ENCODE assay signal across 10 cellular contexts in the genomic region with DNA sequence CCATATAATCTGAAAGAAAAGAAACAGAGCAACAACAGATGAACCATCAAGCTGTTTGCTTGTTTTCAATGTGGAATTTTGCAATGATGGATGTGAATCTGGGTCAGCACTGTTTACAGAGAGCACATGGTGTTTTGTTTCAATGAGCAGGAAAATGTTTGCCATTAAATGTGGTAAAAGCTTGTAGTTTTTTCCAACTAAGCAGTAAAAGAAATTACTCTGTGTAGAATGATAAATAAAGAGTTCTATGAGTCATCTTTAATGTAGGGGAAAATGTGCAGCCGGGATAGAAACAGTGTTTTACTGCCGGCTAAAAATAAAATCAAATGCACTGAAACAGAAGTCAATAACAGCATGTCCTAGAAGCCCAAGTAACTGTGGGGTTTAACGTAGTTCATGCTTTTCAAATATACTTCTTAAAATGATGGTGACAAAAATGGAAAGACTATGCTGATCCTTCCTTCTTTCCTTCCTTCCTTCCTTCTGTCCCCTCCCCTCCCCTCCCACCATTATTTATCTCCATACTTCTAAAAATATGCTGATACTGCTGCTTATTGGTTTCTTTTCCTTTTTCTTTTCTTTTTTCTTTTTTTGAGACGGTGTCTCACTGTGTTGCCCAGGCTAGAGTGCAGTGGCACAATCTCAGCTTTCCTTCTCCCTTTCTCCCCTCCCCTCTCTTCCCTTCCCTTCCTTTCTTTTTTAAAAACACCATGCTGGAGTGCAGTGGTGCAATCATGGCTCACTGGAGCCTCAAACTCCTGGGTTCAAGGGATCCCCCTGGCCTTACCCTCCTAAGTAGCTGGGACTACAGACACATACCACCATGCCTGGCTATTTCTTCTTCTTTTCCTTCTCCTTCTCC. TPM values are rescaled to one million over a fixed set of nuclear protein-coding genes. Genes with fewer than 3 reads are reported as not detected.
A peak's percentile ranks its signal among the peaks of the same experiment; 100 is the strongest.
DNase-seq lines count a peak whose midpoint lies in the region; ATAC-seq, FAIRE-seq and TF ChIP-seq lines count a peak whose summit lies in the region.
"Had no signal": no experiment of that assay in that cellular context is flagged by ENCODE, and none has a peak within 500 bp of the region (broad histone marks: within the 10 kb centered on the region; RNA-seq: fewer than 3 reads in every experiment).

No MANE protein-coding gene starts in this region.

- intact Hi-C loops in Right ventricle myocardium inferior (cut with DNase I): no loop called here
- intact Hi-C loops in cardiac septum (cut with DNase I): no loop called here
- intact Hi-C loops in body of pancreas (cut with DNase I): no loop called here
- intact Hi-C loops in left lung (cut with DNase I): no loop called here

- TF ChIP-seq POLR2A in body of pancreas (IDR thresholded peaks at IDR 0.05) (no peak), GM12891 (IDR thresholded peaks at IDR 0.05; ENCODE audit: low read depth, low read length) (no peak)

- TF ChIP-seq CTCF in body of pancreas (IDR thresholded peaks at IDR 0.05) (no peak), left lung (IDR thresholded peaks at IDR 0.05) (no peak)

- ATAC-seq in Right ventricle myocardium inferior (peak; percentile 60), body of pancreas (peak; percentile 41), left lung (peak; percentile 27), GM21576 (IDR thresholded peaks at IDR 0.05; ENCODE audit: unreplicated experiment) (no peak), esophagus mucosa (no peak)

- 18 to 19% methylated on average over 4 of the region's 4 CpGs for WGBS in body of pancreas, 2 donors

- H3K27ac ChIP-seq in body of pancreas: peak overlapping the region in 2 of 4 donors; percentile 35 to 64
- H3K27ac ChIP-seq in left lung: peak overlapping the region; percentile 42 to 57

- H3K4me3 ChIP-seq in body of pancreas (no peak overlapping the region), left lung (no peak overlapping the region)

- DNase-seq in Right ventricle myocardium inferior (ENCODE audit: missing footprints) (no peak), cardiac septum (ENCODE audit: low spot score) (no peak), body of pancreas (no peak), left lung (no peak), NCI-H187 (lab: John Stamatoyannopoulos, UW) (no peak), GM12891 (ENCODE audit: insufficient read length, low spot score) (no peak)
- DNase-seq: activated CD8-positive, alpha-beta memory T cell treated with anti-CD3 and anti-CD28 coated beads for 24 hours; Calu3 had no signal

- FAIRE-seq in GM12891 (lab: Jason Lieb, UNC): no peak

- no peaks in the 10 kb centered on the region for H3K27me3 ChIP-seq in body of pancreas
- no peaks in the 10 kb centered on the region for H3K27me3 ChIP-seq in left lung

- H3K4me1 ChIP-seq in body of pancreas (peaks cover 28% of the 10 kb centered on the region), left lung (peaks cover 9 to 34% of the 10 kb centered on the region in 2 donors)

- H3K9me3 ChIP-seq in body of pancreas (no peaks in the 10 kb centered on the region), left lung (no peaks in the 10 kb centered on the region)

- H3K36me3 ChIP-seq in body of pancreas (replicated peaks in 1 of 2; ENCODE audit: insufficient read depth in 1 of 2, low read depth in 2 of 2) (no peaks in the 10 kb centered on the region), left lung (no peaks in the 10 kb centered on the region)

TF ChIP-seq in GM12891, 5 proteins besides CTCF, POLR2A, EP300 and RAD21:
- TF ChIP-seq POLR2AphosphoS5 (IDR thresholded peaks at IDR 0.05; ENCODE audit: low read depth, low read length) (no peak), SPI1 (IDR thresholded peaks at IDR 0.05; ENCODE audit: low read depth, low read length) (no peak), PAX5 (IDR thresholded peaks at IDR 0.05; ENCODE audit: insufficient read depth, low read length, severe bottlenecking) (no peak), POU2F2 (IDR thresholded peaks at IDR 0.05; ENCODE audit: low read depth, low read length) (no peak), TAF1 (IDR thresholded peaks at IDR 0.05; ENCODE audit: low read depth, low read length) (no peak)

RNA-seq across cellular contexts. Expression of a gene that starts 6.3 kb away (rescaled TPM):
- 58.4 TPM for total RNA-seq in Right ventricle myocardium inferior
- total RNA-seq in cardiac septum: 63.4 TPM
- 10 to 100 TPM; 19.2 to 23.4 TPM for total RNA-seq in body of pancreas
- total RNA-seq in left lung: 10 to 100 TPM; 48.7 to 60.1 TPM
- polyA plus RNA-seq in GM12891 (2012; ENCODE audit: low read depth, missing spikeins): 51.9 TPM
- total RNA-seq in esophagus mucosa: 156 TPM

RNA-seq across cellular contexts. Expression of a gene that starts 41.4 kb away (rescaled TPM):
- 16.5 TPM for total RNA-seq in Right ventricle myocardium inferior
- 18.5 TPM for total RNA-seq in cardiac septum
- 10 to 100 TPM; 12.5 to 28.3 TPM for total RNA-seq in body of pancreas
- 10 to 100 TPM; 17.9 to 20.1 TPM for total RNA-seq in left lung
- polyA plus RNA-seq in GM12891 (2012; ENCODE audit: low read depth, missing spikeins): 10.2 TPM
- 9.8 TPM for total RNA-seq in esophagus mucosa

RNA-seq across cellular contexts. Expression of a gene that starts 41.5 kb away (rescaled TPM):
- total RNA-seq in Right ventricle myocardium inferior: 27.4 TPM
- total RNA-seq in cardiac septum: 73.4 TPM
- total RNA-seq in body of pancreas: under 1 TPM in 1 of 2 donors, not detected in 1; 0.52 TPM
- total RNA-seq in left lung: 1 to 10 TPM in 1 of 2 donors, not detected in 1; 4.0 TPM
- polyA plus RNA-seq in GM12891 (2012; ENCODE audit: low read depth, missing spikeins): not detected
- not detected for total RNA-seq in esophagus mucosa
- total RNA-seq: Calu3 had no signal

Comparison
In these comparisons a context has a peak if more than half of its experiments do, and no peak if none do; other contexts are left out.
1. ATAC-seq: peak in Right ventricle myocardium inferior (single experiment), body of pancreas (single experiment) and left lung (single experiment); none in GM21576 (single experiment) and esophagus mucosa (single experiment).